ENCODE assay signal across 27 cellular contexts in the genomic region with DNA sequence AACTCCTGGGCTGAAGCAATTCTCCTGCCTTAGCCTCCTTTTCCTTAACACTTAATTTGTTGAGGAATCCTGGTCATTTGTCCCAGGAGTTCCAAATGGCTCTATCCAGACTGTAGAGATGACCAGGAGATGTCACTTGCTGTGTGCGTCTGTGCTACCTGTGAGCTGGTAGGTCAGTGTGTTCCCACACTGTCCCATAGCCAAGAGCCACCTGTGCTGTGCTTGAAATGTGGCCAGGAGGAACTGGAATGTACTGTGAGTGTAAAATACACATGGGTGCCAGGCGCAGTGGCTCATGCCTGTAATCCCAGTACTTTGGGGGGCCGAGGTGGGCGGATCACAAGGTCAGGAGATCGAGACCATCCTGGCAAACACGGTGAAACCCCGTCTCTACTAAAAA. TPM values are rescaled to one million over a fixed set of nuclear protein-coding genes. Genes with fewer than 3 reads are reported as not detected.
DNase-seq lines count a peak whose midpoint lies in the region; ATAC-seq and TF ChIP-seq lines count a peak whose summit lies in the region.
"Had no signal": no experiment of that assay in that cellular context is flagged by ENCODE, and none has a peak within 500 bp of the region (broad histone marks: within the 10 kb centered on the region; RNA-seq: fewer than 3 reads in every experiment).

No MANE protein-coding gene starts in this region.

- WGBS in H9 (ENCODE audit: extremely low coverage, insufficient read length, low lambda C conversion rate): no CpG with 5 or more reads among the region's 7 CpGs

- H3K27me3 Mint-ChIP-seq in H9 (ENCODE audit: low read depth) (no peaks in the 10 kb centered on the region; the same call in 1 of the 2 replicates), neural crest cell (ENCODE audit: low read depth) (no peaks in the 10 kb centered on the region)
- H3K27me3 Mint-ChIP-seq: CD8-positive, alpha-beta memory T cell had no signal

- H3K18ac ChIP-seq in H9 (ENCODE audit: insufficient read length, low read depth, low read length): no peak overlapping the region

- no peak overlapping the region for H3K4me3 ChIP-seq in upper lobe of right lung
- no peak overlapping the region for H3K4me3 ChIP-seq in vagina

- peaks cover 21 to 82% (median 61%) of the 10 kb centered on the region in 3 experiments for H3K36me3 Mint-ChIP-seq in H9 (ENCODE audit: insufficient read depth in 1 of 3, low read depth in 3 of 3)
- peaks cover 30% of the 10 kb centered on the region for H3K36me3 Mint-ChIP-seq in neural crest cell (ENCODE audit: low read depth)
- H3K36me3 Mint-ChIP-seq: CD8-positive, alpha-beta memory T cell had no signal

- no peaks in the 10 kb centered on the region for H4K20me1 ChIP-seq in H9 (ENCODE audit: control insufficient read depth, insufficient read depth, insufficient read length)

- H3T11ph ChIP-seq in H9 (ENCODE audit: low read length): no peak overlapping the region

- H3K9me3 ChIP-seq in H9 (ENCODE audit: control insufficient read depth, low read depth, low read length) (no peaks in the 10 kb centered on the region), upper lobe of right lung (no peaks in the 10 kb centered on the region), vagina (no peaks in the 10 kb centered on the region)

- no peak overlapping the region for H2BK12ac ChIP-seq in H9 (ENCODE audit: insufficient read length, low read depth, low read length)

- H3K27me3 ChIP-seq in H9 (ENCODE audit: insufficient read depth, low read length) (no peaks in the 10 kb centered on the region), upper lobe of right lung (no peaks in the 10 kb centered on the region), vagina (no peaks in the 10 kb centered on the region)

- H3K4me1 Mint-ChIP-seq in H9 (no peaks in the 10 kb centered on the region), neural crest cell (no peaks in the 10 kb centered on the region)
- H3K4me1 Mint-ChIP-seq: CD14-positive monocyte; CD8-positive, alpha-beta memory T cell had no signal

- no peaks in the 10 kb centered on the region for H3K79me2 ChIP-seq in H9 (ENCODE audit: insufficient read depth, low read length)

- no peak for TF ChIP-seq POLR2A in vagina (IDR thresholded peaks at IDR 0.05)

- H3K4me3 Mint-ChIP-seq in H9 (no peak overlapping the region), neural crest cell (no peak overlapping the region)
- H3K4me3 Mint-ChIP-seq: CD14-positive monocyte; CD8-positive, alpha-beta memory T cell had no signal

- ATAC-seq in upper lobe of right lung (peak; percentile 43), HG03460 (IDR thresholded peaks at IDR 0.05; ENCODE audit: unreplicated experiment) (no peak), GM18502 (IDR thresholded peaks at IDR 0.05; ENCODE audit: poor library complexity, unreplicated experiment) (no peak)
- ATAC-seq: HCT116 had no signal

- DNase-seq in H9 (no peak), cerebellar cortex (ENCODE audit: low spot score) (peak; percentile 71), neural crest cell (ENCODE audit: low read depth, low spot score) (no peak), upper lobe of right lung (no peak), vagina (ENCODE audit: extremely low spot score in 2 of 2) (no peak)
- DNase-seq: CD8-positive, alpha-beta memory T cell; DMS 273 treated with DMSO at 0.1 percent for 48 hours; DMS79; EL; GF-D8; KBM-7; MM.1S; NCI-H1694; NCI-H2029 treated with DMSO at 0.1 percent for 48 hours; NCI-H2227 treated with DMSO at 0.1 percent for 48 hours; NCI-H526 treated with DMSO at 0.1 percent for 48 hours; RPMI8226; SHP77; T-helper 1 cell had no signal

- H3K27ac ChIP-seq in H9 (ENCODE audit: insufficient read length, low read depth, low read length) (no peak overlapping the region), upper lobe of right lung (no peak overlapping the region), vagina (no peak overlapping the region)

- no peak overlapping the region for H2AK5ac ChIP-seq in H9 (ENCODE audit: insufficient read length, low read length)

- H3K4ac ChIP-seq in H9 (ENCODE audit: low read depth, low read length): no peak overlapping the region

- no peak overlapping the region for H2AFZ ChIP-seq in H9 (ENCODE audit: low read length)

- no peaks in the 10 kb centered on the region for H3K23me2 ChIP-seq in H9 (ENCODE audit: insufficient read length, low read depth, low read length, poor library complexity, severe bottlenecking)

- no peak overlapping the region for H2BK5ac ChIP-seq in H9 (ENCODE audit: insufficient read length, low read length)

- H3K14ac ChIP-seq in H9 (ENCODE audit: insufficient read depth, low read length): no peak overlapping the region

- H3K27ac Mint-ChIP-seq in H9 (peak overlapping the region in 2 of 3 experiments; percentile 57 to 82; a peak in 4 of 7 replicates), neural crest cell (ENCODE audit: unreplicated experiment) (peak overlapping the region; percentile 19)

- H3K23ac ChIP-seq in H9 (ENCODE audit: insufficient read length, low read depth, low read length): no peak overlapping the region

- H2BK15ac ChIP-seq in H9 (ENCODE audit: low read depth, low read length): no peak overlapping the region

- H2BK120ac ChIP-seq in H9 (ENCODE audit: low read depth, low read length, poor library complexity, severe bottlenecking): no peak overlapping the region

- H3K79me1 ChIP-seq in H9 (ENCODE audit: insufficient read depth, low read depth, low read length, poor library complexity, severe bottlenecking): no peaks in the 10 kb centered on the region

- no peak overlapping the region for H3K4me2 ChIP-seq in H9 (ENCODE audit: insufficient read depth, insufficient read length, low read length)

- no peaks in the 10 kb centered on the region for H3K9me3 Mint-ChIP-seq in H9
- H3K9me3 Mint-ChIP-seq in neural crest cell: no peaks in the 10 kb centered on the region
- H3K9me3 Mint-ChIP-seq: CD8-positive, alpha-beta memory T cell had no signal

- H2BK20ac ChIP-seq in H9 (ENCODE audit: low read depth, low read length, poor library complexity, severe bottlenecking): no peak overlapping the region

- intact Hi-C loops in upper lobe of right lung (cut with DNase I) (no loop called here), vagina (cut with DNase I) (no loop called here)

- H4K8ac ChIP-seq in H9 (replicated peaks; ENCODE audit: insufficient read length, low read depth, low read length): no peak overlapping the region

- H3K4me1 ChIP-seq in H9 (ENCODE audit: insufficient read depth, low read length): no peaks in the 10 kb centered on the region
- H3K4me1 ChIP-seq in upper lobe of right lung: no peaks in the 10 kb centered on the region
- no peaks in the 10 kb centered on the region for H3K4me1 ChIP-seq in vagina

- H3K9ac ChIP-seq in H9 (ENCODE audit: extremely low read depth, insufficient read length, low read length): no peak overlapping the region

- H3K56ac ChIP-seq in H9 (ENCODE audit: insufficient read length, low read depth, low read length): no peak overlapping the region

- no peak overlapping the region for H4K5ac ChIP-seq in H9 (ENCODE audit: insufficient read length, low read depth, low read length)

- H3K36me3 ChIP-seq in upper lobe of right lung (no peaks in the 10 kb centered on the region), vagina (no peaks in the 10 kb centered on the region)

- H4K91ac ChIP-seq in H9 (ENCODE audit: insufficient read length, low read depth, low read length): no peak overlapping the region

- TF ChIP-seq CTCF in H9 (conservative IDR thresholded peaks at IDR 0.05): no peak
- no peak for TF ChIP-seq CTCF in neural crest cell (conservative IDR thresholded peaks at IDR 0.05)
- TF ChIP-seq CTCF in upper lobe of right lung (IDR thresholded peaks at IDR 0.05): no peak
- TF ChIP-seq CTCF in vagina (IDR thresholded peaks at IDR 0.05): no peak

RNA-seq across cellular contexts. Expression of a gene that starts 29.4 kb away (rescaled TPM):
- total RNA-seq in H9 (2021) (41.8 and 43.7 TPM in 2 replicates), neural crest cell (43.3 and 45.4 TPM in 2 replicates), upper lobe of right lung (39.0 TPM), vagina (59.7 TPM)

RNA-seq across cellular contexts. Expression of a gene that starts 30.2 kb away (rescaled TPM):
- total RNA-seq in H9 (2021) (106 and 111 TPM in 2 replicates), neural crest cell (219 and 223 TPM in 2 replicates), upper lobe of right lung (0.90 TPM), vagina (2.0 TPM)

RNA-seq across cellular contexts. Expression of a gene that starts 36.8 kb away (rescaled TPM):
- total RNA-seq in H9 (2021) (not detected in 2 replicates), neural crest cell (not detected in 2 replicates), upper lobe of right lung (not detected), vagina (0.98 TPM)
- total RNA-seq: A673, H1, LHCN-M2, NCI-H460 had no signal

Comparison
In these comparisons a context has a peak if more than half of its experiments do, and no peak if none do; other contexts are left out.
1. RNA of a gene that starts 30.2 kb away (total RNA-seq): 219 to 223 TPM in neural crest cell and 106 to 111 TPM in H9; 2.0 TPM in vagina (single experiment) and 0.90 TPM in upper lobe of right lung (single experiment); every median in the first group is over 10 times any median in the second.